In genomic region chr7:130901209-130901783, GRCh38 we compare ENCODE assay signal across 8 cellular contexts.
DNase-seq lines count a peak whose midpoint lies in the region; ATAC-seq and TF ChIP-seq lines count a peak whose summit lies in the region.

No MANE protein-coding gene starts in this region.

- peak overlapping the region; percentile 24 to 100; a peak in 3 of 4 replicates for H3K27ac ChIP-seq in SK-N-SH (ENCODE audit: low read depth in 2 of 2, low read length in 1 of 2)
- H3K27ac ChIP-seq in esophagus muscularis mucosa (replicated peaks in 1 of 4), result peak overlapping the region; percentile 72 to 76 (median 74)

- peak overlapping the region; percentile 54 to 73 (median 66) for H3K27ac Mint-ChIP-seq in nephron

- peaks cover 5% of the 10 kb centered on the region for H3K36me3 Mint-ChIP-seq in nephron (ENCODE audit: low read depth)

- DNase-seq in EL (peak; percentile 95), SK-N-SH (no peak), esophagus muscularis mucosa (ENCODE audit: extremely low spot score) (no peak), NK-92 (lab: John Stamatoyannopoulos, UW; ENCODE audit: unreplicated experiment) (no peak), Kasumi-1 (lab: John Stamatoyannopoulos, UW) (no peak)

- TF ChIP-seq EP300 in SK-N-SH (IDR thresholded peaks at IDR 0.05; ENCODE audit: borderline replicate concordance in 1 of 2, low read depth in 1 of 2, low read length in 1 of 2), result no peak
- TF ChIP-seq EP300 in esophagus muscularis mucosa (IDR thresholded peaks at IDR 0.05), result no peak

- ATAC-seq in HG03175 (IDR thresholded peaks at IDR 0.05; ENCODE audit: unreplicated experiment) (no peak), HG02610 (IDR thresholded peaks at IDR 0.05; ENCODE audit: unreplicated experiment) (no peak)

- H3K9me3 ChIP-seq in SK-N-SH (no peaks in the 10 kb centered on the region), esophagus muscularis mucosa (no peaks in the 10 kb centered on the region)

- H3K79me2 ChIP-seq in SK-N-SH (ENCODE audit: insufficient read depth), result peaks cover 94% of the 10 kb centered on the region

- no peak for TF ChIP-seq RAD21 in SK-N-SH (IDR thresholded peaks at IDR 0.05; ENCODE audit: low read length)

- H3K36me3 ChIP-seq in SK-N-SH (replicated peaks in 1 of 2; ENCODE audit: control insufficient read depth in 1 of 2, insufficient read depth in 2 of 2, low read length in 1 of 2), result peaks cover 37 to 66% of the 10 kb centered on the region in 2 experiments
- peaks cover 0 to 51% (median 16%) of the 10 kb centered on the region in 4 donors for H3K36me3 ChIP-seq in esophagus muscularis mucosa

- H3F3A ChIP-seq in SK-N-SH (replicated peaks; ENCODE audit: insufficient read depth), result peaks cover 90% of the 10 kb centered on the region

- no peak overlapping the region for H2AFZ ChIP-seq in SK-N-SH (ENCODE audit: low read depth)

- peaks cover 20% of the 10 kb centered on the region for H3K4me1 Mint-ChIP-seq in nephron

- H3K27me3 ChIP-seq in SK-N-SH (ENCODE audit: insufficient read depth) (no peaks in the 10 kb centered on the region), esophagus muscularis mucosa (no peaks in the 10 kb centered on the region)

- peaks cover 5% of the 10 kb centered on the region for H3K9me3 Mint-ChIP-seq in nephron

- 28% methylated on average over 17 of the region's 17 CpGs for WGBS in SK-N-SH (ENCODE audit: low lambda C conversion rate)
- WGBS in esophagus muscularis mucosa, result 26% methylated on average over 17 of the region's 17 CpGs

- CTCF ChIA-PET in SK-N-SH (lab: Yijun Ruan, JAX), result no interaction called here

- H3K4me3 Mint-ChIP-seq in nephron, result peak overlapping the region; percentile 2 to 31 (median 27)

- H3K27me3 Mint-ChIP-seq in nephron (ENCODE audit: low read depth), result peaks cover 10% of the 10 kb centered on the region

- H3K4me3 ChIP-seq in SK-N-SH (ENCODE audit: low read depth in 2 of 2, low read length in 1 of 2), result no peak overlapping the region
- H3K4me3 ChIP-seq in esophagus muscularis mucosa, result peak overlapping the region; percentile 7 to 24 (median 15)

- intact Hi-C loops in esophagus muscularis mucosa (cut with DNase I), result loop anchor here (5.0 kb wide), 1 partner anchor 96 kb away; no protein-coding TSS in a partner anchor

- TF ChIP-seq POLR2A in esophagus muscularis mucosa (IDR thresholded peaks at IDR 0.05; ENCODE audit: low read depth), result no peak

- H4K20me1 ChIP-seq in SK-N-SH (ENCODE audit: insufficient read depth), result peaks cover 78% of the 10 kb centered on the region; the same call in 1 of the 2 replicates

- TF ChIP-seq CTCF in SK-N-SH (IDR thresholded peaks at IDR 0.05) (no peak), esophagus muscularis mucosa (IDR thresholded peaks at IDR 0.05) (no peak), nephron (IDR thresholded peaks at IDR 0.05; ENCODE audit: unreplicated experiment in 3 of 3) (no peak)

- H3K4me2 ChIP-seq in SK-N-SH, result peak overlapping the region; percentile 89

- no peaks in the 10 kb centered on the region for H3K9me2 ChIP-seq in SK-N-SH

- peaks cover 17 to 70% of the 10 kb centered on the region in 2 experiments for H3K4me1 ChIP-seq in SK-N-SH (ENCODE audit: control insufficient read depth in 1 of 2, insufficient read depth in 2 of 2, low read depth in 1 of 2, low read length in 1 of 2)
- H3K4me1 ChIP-seq in esophagus muscularis mucosa, result peaks cover 72 to 94% (median 89%) of the 10 kb centered on the region in 4 donors

- POLR2A ChIA-PET in SK-N-SH (lab: Yijun Ruan, JAX), result no interaction called here

- H3K9ac ChIP-seq in SK-N-SH, result peak overlapping the region; percentile 71

TF ChIP-seq in SK-N-SH, 30 proteins besides CTCF, POLR2A, EP300 and RAD21:
- TF ChIP-seq FOXJ3 (CRISPR knock-in tag; IDR thresholded peaks at IDR 0.05) (no peak), NFIC (IDR thresholded peaks at IDR 0.05; ENCODE audit: borderline replicate concordance) (peak; percentile 37; the same call in 1 of the 2 replicates), JUND (IDR thresholded peaks at IDR 0.05) (peak; percentile 28; the same call in 1 of the 2 replicates), RXRA (IDR thresholded peaks at IDR 0.05; ENCODE audit: borderline replicate concordance, low read depth) (no peak), FOSL2 (IDR thresholded peaks at IDR 0.05; ENCODE audit: borderline replicate concordance, low read depth) (peak; percentile 15; the same call in 1 of the 2 replicates), EZH2phosphoT487 (IDR thresholded peaks at IDR 0.05; ENCODE audit: borderline replicate concordance, low read depth) (no peak), TEAD4 (IDR thresholded peaks at IDR 0.05; ENCODE audit: borderline replicate concordance, insufficient read depth) (peak; percentile 18; the same call in 1 of the 2 replicates), MAX (IDR thresholded peaks at IDR 0.05; ENCODE audit: low read depth) (peak; percentile 49; the same call in 1 of the 2 replicates), NRF1 (IDR thresholded peaks at IDR 0.05; ENCODE audit: low read depth, low read length) (no peak), SIN3A (IDR thresholded peaks at IDR 0.05; ENCODE audit: borderline replicate concordance, low read depth, low read length) (peak; percentile 59; the same call in 1 of the 2 replicates), ELF1 (IDR thresholded peaks at IDR 0.05) (no peak), RFX5 (IDR thresholded peaks at IDR 0.05; ENCODE audit: low read length) (no peak), REST (IDR thresholded peaks at IDR 0.05; ENCODE audit: low read depth, low read length) (no peak), IRF3 (IDR thresholded peaks at IDR 0.05; ENCODE audit: low read depth, low read length) (no peak), ZBTB33 (IDR thresholded peaks at IDR 0.05; ENCODE audit: borderline replicate concordance, low read depth) (no peak), POLR2AphosphoS5 (IDR thresholded peaks at IDR 0.05; ENCODE audit: low read depth, low read length) (no peak; the same call in 1 of the 2 replicates), GABPA (IDR thresholded peaks at IDR 0.05; ENCODE audit: low read depth) (no peak)

Comparison
In these comparisons a context has a peak if more than half of its experiments do, and no peak if none do; other contexts are left out.
1. H3K4me3 ChIP-seq: peak in esophagus muscularis mucosa (4 of 4); none in SK-N-SH (0 of 2).